In genomic region chr9:5767968-5768932, GRCh38 we compare ENCODE assay signal across 12 cellular contexts.
DNase-seq lines count a peak whose midpoint lies in the region; ATAC-seq and TF ChIP-seq lines count a peak whose summit lies in the region.
"Had no signal": no experiment of that assay in that cellular context is flagged by ENCODE, and none has a peak within 500 bp of the region (broad histone marks: within the 10 kb centered on the region; RNA-seq: fewer than 3 reads in every experiment).

No MANE protein-coding gene starts in this region.

- no peak overlapping the region for H2BK5ac ChIP-seq in mesendoderm (ENCODE audit: low read length)
- H2BK5ac ChIP-seq in neuronal stem cell (ENCODE audit: low read length): no peak overlapping the region

- H3K4me3 ChIP-seq in SK-N-SH (ENCODE audit: low read depth in 2 of 2, low read length in 1 of 2): no peak overlapping the region
- 0 out of 2 replicates have a peak overlapping the region, but pooled peaks have one; percentile 0 for H3K4me3 ChIP-seq in OCI-LY3 (ENCODE audit: low read length)
- H3K4me3 ChIP-seq in mesendoderm (ENCODE audit: low read length): no peak overlapping the region
- no peak overlapping the region for H3K4me3 ChIP-seq in hepatocyte
- no peak overlapping the region for H3K4me3 ChIP-seq in neuronal stem cell (ENCODE audit: low read length in 2 of 2)
- H3K4me3 ChIP-seq: cardiac muscle cell, sigmoid colon had no signal

- POLR2A ChIA-PET in SK-N-SH (lab: Yijun Ruan, JAX): no interaction called here

- 95% methylated on average over 5 of the region's 5 CpGs for WGBS in SK-N-SH (ENCODE audit: low lambda C conversion rate)
- no CpG with 5 or more reads among the region's 5 CpGs for WGBS in mesendoderm (ENCODE audit: extremely low coverage, insufficient coverage, low lambda C conversion rate)
- WGBS in hepatocyte (ENCODE audit: low lambda C conversion rate, missing lambda C conversion rate): 76% methylated on average over 5 of the region's 5 CpGs
- WGBS in neuronal stem cell (ENCODE audit: extremely low coverage in 2 of 2, insufficient read length in 2 of 2, insufficient replicate concordance in 1 of 2), 2 donors: no CpG with 5 or more reads among the region's 5 CpGs

- H2AFZ ChIP-seq in SK-N-SH (ENCODE audit: low read depth) (no peak overlapping the region), OCI-LY3 (ENCODE audit: low read depth, low read length) (no peak overlapping the region), hepatocyte (no peak overlapping the region), neuronal stem cell (ENCODE audit: low read length) (no peak overlapping the region)

- H2BK15ac ChIP-seq in mesendoderm (replicated peaks; ENCODE audit: low read depth) (no peak overlapping the region), neuronal stem cell (ENCODE audit: low read length) (no peak overlapping the region)

- H3K27me3 ChIP-seq in SK-N-SH (ENCODE audit: insufficient read depth) (no peaks in the 10 kb centered on the region), OCI-LY3 (ENCODE audit: low read depth, low read length) (no peaks in the 10 kb centered on the region), mesendoderm (ENCODE audit: insufficient read depth, low read length, poor library complexity) (no peaks in the 10 kb centered on the region), hepatocyte (no peaks in the 10 kb centered on the region), neuronal stem cell (ENCODE audit: control insufficient read depth in 3 of 3, insufficient read depth in 3 of 3, low read depth in 1 of 3, low read length in 3 of 3) (no peaks in the 10 kb centered on the region)
- H3K27me3 ChIP-seq: cardiac muscle cell, sigmoid colon had no signal

- H4K8ac ChIP-seq in mesendoderm (ENCODE audit: low read depth, low read length): no peak overlapping the region
- H4K8ac ChIP-seq in neuronal stem cell (ENCODE audit: low read depth, low read length): no peak overlapping the region

- no peak for TF ChIP-seq CTCF in SK-N-SH (IDR thresholded peaks at IDR 0.05)
- TF ChIP-seq CTCF in OCI-LY3 (IDR thresholded peaks at IDR 0.05; ENCODE audit: low read depth, low read length): no peak
- TF ChIP-seq CTCF in hepatocyte (IDR thresholded peaks at IDR 0.05; ENCODE audit: poor library complexity): no peak

- ATAC-seq in SK-N-SH treated with all-trans-retinoic acid at 6 μM for 48 hours (peak; percentile 26; the same call in 1 of the 3 replicates), GM21723 (IDR thresholded peaks at IDR 0.05; ENCODE audit: unreplicated experiment) (peak; percentile 39)

- H3K4ac ChIP-seq in mesendoderm (ENCODE audit: low read depth, low read length) (no peak overlapping the region), neuronal stem cell (ENCODE audit: low read length) (no peak overlapping the region)

- H3K23ac ChIP-seq in mesendoderm (ENCODE audit: low read length) (no peak overlapping the region), neuronal stem cell (ENCODE audit: low read depth, low read length, poor library complexity) (no peak overlapping the region)

- no peak for TF ChIP-seq EP300 in SK-N-SH (IDR thresholded peaks at IDR 0.05; ENCODE audit: borderline replicate concordance in 1 of 2, low read depth in 1 of 2, low read length in 1 of 2)

- no peak overlapping the region for H4K5ac ChIP-seq in mesendoderm (ENCODE audit: low read length)

- H3K9me3 ChIP-seq in SK-N-SH (no peaks in the 10 kb centered on the region), OCI-LY3 (ENCODE audit: insufficient read depth, low read length) (no peaks in the 10 kb centered on the region), hepatocyte (ENCODE audit: low read depth) (no peaks in the 10 kb centered on the region), neuronal stem cell (replicated peaks in 1 of 2; ENCODE audit: control insufficient read depth in 2 of 2, insufficient read depth in 1 of 2, low read depth in 1 of 2, low read length in 2 of 2) (peaks cover 0 to 2% of the 10 kb centered on the region in 2 donors)
- H3K9me3 ChIP-seq: sigmoid colon had no signal

- H3K56ac ChIP-seq in mesendoderm (ENCODE audit: low read length): no peak overlapping the region

- H4K20me1 ChIP-seq in SK-N-SH (ENCODE audit: insufficient read depth) (no peaks in the 10 kb centered on the region), OCI-LY3 (ENCODE audit: insufficient read depth, low read length) (no peaks in the 10 kb centered on the region), hepatocyte (ENCODE audit: insufficient read depth, poor library complexity, severe bottlenecking) (no peaks in the 10 kb centered on the region)

- H3K14ac ChIP-seq in neuronal stem cell (ENCODE audit: low read length): no peak overlapping the region

- H3F3A ChIP-seq in SK-N-SH (replicated peaks; ENCODE audit: insufficient read depth): peaks cover 9% of the 10 kb centered on the region

- H4K91ac ChIP-seq in neuronal stem cell (ENCODE audit: low read depth, low read length, poor library complexity): no peak overlapping the region

- H3K18ac ChIP-seq in mesendoderm (ENCODE audit: low read length): no peak overlapping the region
- H3K18ac ChIP-seq in neuronal stem cell (ENCODE audit: low read length): no peak overlapping the region

- CTCF ChIA-PET in SK-N-SH (lab: Yijun Ruan, JAX): no interaction called here

- no peak for TF ChIP-seq RAD21 in SK-N-SH (IDR thresholded peaks at IDR 0.05; ENCODE audit: low read length)

- no peaks in the 10 kb centered on the region; a peak in 1 of 4 replicates for H3K4me1 ChIP-seq in SK-N-SH (ENCODE audit: control insufficient read depth in 1 of 2, insufficient read depth in 2 of 2, low read depth in 1 of 2, low read length in 1 of 2)
- H3K4me1 ChIP-seq in OCI-LY3 (ENCODE audit: low read length): peaks cover 22% of the 10 kb centered on the region
- H3K4me1 ChIP-seq in mesendoderm (ENCODE audit: control insufficient read depth, low read depth, low read length): no peaks in the 10 kb centered on the region
- no peaks in the 10 kb centered on the region for H3K4me1 ChIP-seq in hepatocyte (ENCODE audit: insufficient read depth)
- no peaks in the 10 kb centered on the region for H3K4me1 ChIP-seq in neuronal stem cell (ENCODE audit: control insufficient read depth in 2 of 2, insufficient read depth in 1 of 2, low read depth in 1 of 2, low read length in 2 of 2)
- H3K4me1 ChIP-seq: sigmoid colon had no signal

- H3K9ac ChIP-seq in SK-N-SH (no peak overlapping the region), OCI-LY3 (ENCODE audit: low read length) (peak overlapping the region; percentile 19; the same call in 1 of the 2 replicates), mesendoderm (ENCODE audit: low read length) (no peak overlapping the region), neuronal stem cell (ENCODE audit: low read depth, low read length, poor library complexity) (no peak overlapping the region)

- H3K9me2 ChIP-seq in SK-N-SH: no peaks in the 10 kb centered on the region
- H3K9me2 ChIP-seq in hepatocyte (replicated peaks; ENCODE audit: insufficient read depth): no peaks in the 10 kb centered on the region

- no peak overlapping the region for H3K4me2 ChIP-seq in SK-N-SH
- H3K4me2 ChIP-seq in OCI-LY3 (ENCODE audit: low read length): peak overlapping the region; percentile 46
- no peak overlapping the region for H3K4me2 ChIP-seq in mesendoderm (ENCODE audit: low read length)
- no peak overlapping the region for H3K4me2 ChIP-seq in hepatocyte
- H3K4me2 ChIP-seq in neuronal stem cell (ENCODE audit: insufficient read depth, low read length, poor library complexity, severe bottlenecking): no peak overlapping the region

- DNase-seq in SK-N-SH (no peak), mesendoderm (peak; percentile 8), NCI-H1105 (lab: John Stamatoyannopoulos, UW) (no peak), hepatocyte (ENCODE audit: low spot score) (no peak), neuronal stem cell (ENCODE audit: low spot score) (no peak)
- DNase-seq: GF-D8, NCI-H1694 treated with DMSO at 0.1 percent for 48 hours, sigmoid colon had no signal

- H2BK120ac ChIP-seq in mesendoderm (ENCODE audit: low read depth, low read length): no peak overlapping the region
- no peak overlapping the region for H2BK120ac ChIP-seq in neuronal stem cell (ENCODE audit: low read depth, low read length)

- H2BK12ac ChIP-seq in neuronal stem cell (ENCODE audit: low read length): no peak overlapping the region

- H3K36me3 ChIP-seq in SK-N-SH (replicated peaks in 1 of 2; ENCODE audit: control insufficient read depth in 1 of 2, insufficient read depth in 2 of 2, low read length in 1 of 2) (peaks cover 82 to 91% of the 10 kb centered on the region in 2 experiments), OCI-LY3 (replicated peaks; ENCODE audit: low read depth, low read length) (peaks cover 55% of the 10 kb centered on the region), mesendoderm (ENCODE audit: control insufficient read depth, insufficient read depth, low read length) (no peaks in the 10 kb centered on the region), hepatocyte (replicated peaks; ENCODE audit: insufficient read depth, low read depth) (no peaks in the 10 kb centered on the region), neuronal stem cell (replicated peaks in 1 of 2; ENCODE audit: control insufficient read depth in 2 of 2, insufficient read depth in 2 of 2, low read length in 2 of 2) (peaks cover 20 to 100% of the 10 kb centered on the region in 2 donors)

- no peaks in the 10 kb centered on the region for H3K79me1 ChIP-seq in mesendoderm (ENCODE audit: low read length)
- no peaks in the 10 kb centered on the region for H3K79me1 ChIP-seq in neuronal stem cell (ENCODE audit: low read depth, low read length)

- no peak overlapping the region for H3K27ac ChIP-seq in SK-N-SH (ENCODE audit: low read depth in 2 of 2, low read length in 1 of 2)
- peak overlapping the region; percentile 73 for H3K27ac ChIP-seq in OCI-LY3 (ENCODE audit: low read length)
- H3K27ac ChIP-seq in mesendoderm (ENCODE audit: low read depth, low read length): no peak overlapping the region
- no peak overlapping the region for H3K27ac ChIP-seq in hepatocyte
- H3K27ac ChIP-seq in neuronal stem cell (replicated peaks; ENCODE audit: low read length): no peak overlapping the region
- H3K27ac ChIP-seq: cardiac muscle cell, sigmoid colon had no signal

- no peaks in the 10 kb centered on the region for H3K79me2 ChIP-seq in SK-N-SH (ENCODE audit: insufficient read depth)
- H3K79me2 ChIP-seq in OCI-LY3 (ENCODE audit: low read length): no peaks in the 10 kb centered on the region
- no peaks in the 10 kb centered on the region for H3K79me2 ChIP-seq in mesendoderm (ENCODE audit: control insufficient read depth, insufficient read depth, low read length)
- H3K79me2 ChIP-seq in hepatocyte: no peaks in the 10 kb centered on the region

- no peak overlapping the region for H2AK5ac ChIP-seq in mesendoderm (ENCODE audit: low read length)
- no peak overlapping the region for H2AK5ac ChIP-seq in neuronal stem cell (ENCODE audit: low read depth, low read length)

TF ChIP-seq in SK-N-SH treated with all-trans-retinoic acid at 6 μM for 48 hours, 23 proteins besides CTCF, POLR2A, EP300 and RAD21 (continues in another document):
- TF ChIP-seq ARNTL (CRISPR knock-in tag; IDR thresholded peaks at IDR 0.05; ENCODE audit: borderline replicate concordance, low read depth) (no peak), ZNF565 (CRISPR knock-in tag; conservative IDR thresholded peaks at IDR 0.05; ENCODE audit: low read depth) (no peak)

TF ChIP-seq in SK-N-SH, 30 proteins besides CTCF, POLR2A, EP300 and RAD21 (continues in another document):
- no peak for TF ChIP-seq FOXM1 (IDR thresholded peaks at IDR 0.05; ENCODE audit: low read depth)
- TF ChIP-seq GATA2 (CRISPR knock-in tag; IDR thresholded peaks at IDR 0.05): no peak
- no peak for TF ChIP-seq JUND (IDR thresholded peaks at IDR 0.05)
